ENCODE assay signal across 13 cellular contexts in genomic region chr14:101707863-101708620, GRCh38. TPM values are rescaled to one million over a fixed set of nuclear protein-coding genes. Genes with fewer than 3 reads are reported as not detected.
DNase-seq lines count a peak whose midpoint lies in the region; ATAC-seq, FAIRE-seq and TF ChIP-seq lines count a peak whose summit lies in the region.
"Had no signal": no experiment of that assay in that cellular context is flagged by ENCODE, and none has a peak within 500 bp of the region (broad histone marks: within the 10 kb centered on the region; RNA-seq: fewer than 3 reads in every experiment).

No MANE protein-coding gene starts in this region.

- H3K36me3 ChIP-seq in GM23338 (ENCODE audit: insufficient read depth) (no peaks in the 10 kb centered on the region; the same call in 1 of the 2 replicates), muscle layer of duodenum (ENCODE audit: control insufficient read depth in 1 of 2, insufficient read depth in 2 of 2, low read length in 2 of 2) (no peaks in the 10 kb centered on the region), upper lobe of left lung (no peaks in the 10 kb centered on the region)
- H3K36me3 ChIP-seq: cardiac muscle cell, HAP-1, neutrophil, suprapubic skin had no signal

- H3K4me1 Mint-ChIP-seq in GM23338 = peaks cover 13% of the 10 kb centered on the region
- peaks cover 32% of the 10 kb centered on the region for H3K4me1 Mint-ChIP-seq in activated CD8-positive, alpha-beta memory T cell treated with anti-CD3 and anti-CD28 coated beads, Interleukin-2, amount 10 ng/mL, durations not matched to agents 7 days and 5 days

- H3K9me2 ChIP-seq in GM23338 (ENCODE audit: insufficient read depth) = 0 out of 2 replicates have a peak, but pooled peaks cover 3% of the 10 kb centered on the region

- TF ChIP-seq RAD21 in A549 (conservative IDR thresholded peaks at IDR 0.05 in 1 of 2, IDR thresholded peaks at IDR 0.05 in 1 of 2) = no peak

- peak overlapping the region; percentile 31; the same call in 1 of the 2 replicates for H3K27ac Mint-ChIP-seq in GM23338
- peak overlapping the region; percentile 90 for H3K27ac Mint-ChIP-seq in activated CD8-positive, alpha-beta memory T cell treated with anti-CD3 and anti-CD28 coated beads, Interleukin-2, amount 10 ng/mL, durations not matched to agents 7 days and 5 days

- POLR2A ChIA-PET in A549 (lab: Yijun Ruan, JAX) = no interaction called here

- DNase-seq in A549 (ENCODE audit: low read depth in 1 of 2, low spot score in 1 of 2) (no peak), GM23338 (ENCODE audit: low spot score) (no peak), posterior vena cava (ENCODE audit: low spot score) (no peak), upper lobe of left lung (no peak), OCI-M1 (lab: John Stamatoyannopoulos, UW) (no peak)
- no peak for DNase-seq in activated CD8-positive, alpha-beta memory T cell treated with anti-CD3 and anti-CD28 coated beads, Interleukin-2, amount 10 ng/mL, durations not matched to agents 7 days and 5 days

- 0 out of 3 replicates have a peak, but pooled peaks cover 3% of the 10 kb centered on the region for H3K4me1 ChIP-seq in A549
- H3K4me1 ChIP-seq in GM23338 (ENCODE audit: insufficient read depth) = no peaks in the 10 kb centered on the region; the same call in 1 of the 2 replicates
- peaks cover 5 to 19% of the 10 kb centered on the region in 2 donors for H3K4me1 ChIP-seq in muscle layer of duodenum (ENCODE audit: control insufficient read depth in 1 of 2, insufficient read depth in 2 of 2, low read length in 2 of 2)
- H3K4me1 ChIP-seq in upper lobe of left lung = peaks cover 25 to 27% (median 26%) of the 10 kb centered on the region in 4 donors

- peak overlapping the region; percentile 0 for H2AFZ ChIP-seq in GM23338

- intact Hi-C loops in posterior vena cava (cut with DNase I) = no loop called here

- H3K27me3 ChIP-seq in GM23338 (ENCODE audit: insufficient read depth) (peaks cover 39% of the 10 kb centered on the region), muscle layer of duodenum (ENCODE audit: low read depth, low read length) (no peaks in the 10 kb centered on the region), upper lobe of left lung (peaks cover 0 to 5% (median 0%) of the 10 kb centered on the region in 4 donors)
- H3K27me3 ChIP-seq: suprapubic skin had no signal

- TF ChIP-seq POLR2A in A549 (IDR thresholded peaks at IDR 0.05; ENCODE audit: low read length) = no peak
- TF ChIP-seq POLR2A in upper lobe of left lung (IDR thresholded peaks at IDR 0.05) = no peak

- TF ChIP-seq CTCF in A549 (IDR thresholded peaks at IDR 0.05) = no peak
- TF ChIP-seq CTCF in GM23338 (conservative IDR thresholded peaks at IDR 0.05; ENCODE audit: low read depth in 2 of 2) = no peak
- no peak for TF ChIP-seq CTCF in upper lobe of left lung (IDR thresholded peaks at IDR 0.05)

- H4K20me1 ChIP-seq in GM23338 (replicated peaks; ENCODE audit: insufficient read depth) = no peaks in the 10 kb centered on the region

- peaks cover 38% of the 10 kb centered on the region for H3K27me3 Mint-ChIP-seq in GM23338 (ENCODE audit: insufficient read depth, low read depth, poor library complexity)
- peaks cover 6% of the 10 kb centered on the region for H3K27me3 Mint-ChIP-seq in activated CD8-positive, alpha-beta memory T cell treated with anti-CD3 and anti-CD28 coated beads, Interleukin-2, amount 10 ng/mL, durations not matched to agents 7 days and 5 days

- no peak overlapping the region for H3K4me3 Mint-ChIP-seq in GM23338
- H3K4me3 Mint-ChIP-seq in activated CD8-positive, alpha-beta memory T cell treated with anti-CD3 and anti-CD28 coated beads, Interleukin-2, amount 10 ng/mL, durations not matched to agents 7 days and 5 days = peak overlapping the region; percentile 42

- 0 out of 2 replicates have a peak, but pooled peaks cover 7% of the 10 kb centered on the region for H3F3A ChIP-seq in GM23338 (replicated peaks; ENCODE audit: low read depth)

- H3K36me3 Mint-ChIP-seq in GM23338 (ENCODE audit: low read depth) = no peaks in the 10 kb centered on the region; the same call in 2 of the 3 replicates
- H3K36me3 Mint-ChIP-seq in activated CD8-positive, alpha-beta memory T cell treated with anti-CD3 and anti-CD28 coated beads, Interleukin-2, amount 10 ng/mL, durations not matched to agents 7 days and 5 days = no peaks in the 10 kb centered on the region

- H3K79me2 ChIP-seq in GM23338 (replicated peaks; ENCODE audit: insufficient read depth) = no peaks in the 10 kb centered on the region

- H3K4me3 ChIP-seq in A549 = no peak overlapping the region
- H3K4me3 ChIP-seq in GM23338 = no peak overlapping the region
- H3K4me3 ChIP-seq in muscle layer of duodenum (ENCODE audit: low read depth in 1 of 2, low read length in 2 of 2) = peak overlapping the region; percentile 18 to 32
- no peak overlapping the region for H3K4me3 ChIP-seq in upper lobe of left lung
- H3K4me3 ChIP-seq: cardiac muscle cell, HAP-1, SK-N-MC, suprapubic skin had no signal

- peak in 1 of 2 experiments; percentile 37; a peak in 3 of 6 replicates for ATAC-seq in A549
- ATAC-seq in GM23338 = no peak; the same call in 2 of the 3 replicates
- ATAC-seq in activated CD8-positive, alpha-beta memory T cell treated with anti-CD3 and anti-CD28 coated beads, Interleukin-2, amount 10 ng/mL, durations not matched to agents 7 days and 5 days = no peak
- ATAC-seq in upper lobe of left lung (ENCODE audit: low FRiP score in 2 of 2) = no peak
- no peak for ATAC-seq in HG02571 (IDR thresholded peaks at IDR 0.05; ENCODE audit: unreplicated experiment)

- H3K9me3 ChIP-seq in A549 = no peaks in the 10 kb centered on the region
- no peaks in the 10 kb centered on the region for H3K9me3 ChIP-seq in muscle layer of duodenum (ENCODE audit: control insufficient read depth in 1 of 2, low read length in 2 of 2)
- H3K9me3 ChIP-seq in upper lobe of left lung = no peaks in the 10 kb centered on the region
- H3K9me3 ChIP-seq: HAP-1, neutrophil, suprapubic skin had no signal

- CTCF ChIA-PET in A549 (lab: Yijun Ruan, JAX) = interaction anchor here (0.6 to 5.1 kb wide), 42 partner anchors 11 to 1317 kb away, joined by 3 to 64 read pairs (median 5); no protein-coding TSS in a partner anchor
- CTCF ChIA-PET in activated CD8-positive, alpha-beta memory T cell treated with anti-CD3 and anti-CD28 coated beads, Interleukin-2, amount 10 ng/mL, durations not matched to agents 7 days and 5 days (lab: Charles Lee) = interaction anchor here (0.8 to 2.9 kb wide), 22 partner anchors 10 to 606 kb away, joined by 3 to 37 read pairs (median 6); no protein-coding TSS in a partner anchor

- TF ChIP-seq EP300 in A549 (IDR thresholded peaks at IDR 0.05) = no peak
- TF ChIP-seq EP300 in upper lobe of left lung (IDR thresholded peaks at IDR 0.05) = no peak

- peak overlapping the region; percentile 72 for H3K4me2 ChIP-seq in A549
- H3K4me2 ChIP-seq in GM23338 = no peak overlapping the region

- H3K9me3 Mint-ChIP-seq in GM23338 = peaks cover 13% of the 10 kb centered on the region
- no peaks in the 10 kb centered on the region for H3K9me3 Mint-ChIP-seq in activated CD8-positive, alpha-beta memory T cell treated with anti-CD3 and anti-CD28 coated beads, Interleukin-2, amount 10 ng/mL, durations not matched to agents 7 days and 5 days (ENCODE audit: low read depth)

- H3K27ac ChIP-seq in A549 = peak overlapping the region; percentile 61 to 75
- H3K27ac ChIP-seq in GM23338 (ENCODE audit: low read depth) = no peak overlapping the region
- H3K27ac ChIP-seq in muscle layer of duodenum (ENCODE audit: low read length) = no peak overlapping the region
- H3K27ac ChIP-seq in upper lobe of left lung = peak overlapping the region in 2 of 4 donors; percentile 26 to 85
- H3K27ac ChIP-seq: cardiac muscle cell, neutrophil, SK-N-MC, suprapubic skin had no signal

- 86% methylated on average over 8 of the region's 12 CpGs for WGBS in A549 (ENCODE audit: missing lambda C conversion rate)
- WGBS in upper lobe of left lung, 2 donors = 85% methylated on average over 10 to 12 of the region's 12 CpGs

- no peak for FAIRE-seq in A549 (lab: Jason Lieb, UNC)

TF ChIP-seq in A549, 52 proteins besides CTCF, POLR2A, EP300 and RAD21 (continues in another document):
- TF ChIP-seq HDAC2 (IDR thresholded peaks at IDR 0.05) (no peak), ESRRA (IDR thresholded peaks at IDR 0.05; ENCODE audit: borderline replicate concordance, low read length) (no peak), ATOH8 (CRISPR knock-in tag; IDR thresholded peaks at IDR 0.05; ENCODE audit: low read depth) (no peak), PHF8 (IDR thresholded peaks at IDR 0.05; ENCODE audit: borderline replicate concordance, low read depth) (no peak)

TF ChIP-seq in GM23338, 12 proteins besides CTCF, POLR2A, EP300 and RAD21 (continues in another document):
- TF ChIP-seq CREB1 (CRISPR knock-in tag; IDR thresholded peaks at IDR 0.05; ENCODE audit: low read depth) (no peak), POLR2AphosphoS5 (IDR thresholded peaks at IDR 0.05; ENCODE audit: low read depth) (no peak), EZH2phosphoT487 (IDR thresholded peaks at IDR 0.05; ENCODE audit: unreplicated experiment) (no peak)

RNA-seq across cellular contexts. Expression of gene PPP2R5C, which starts 53.5 kb away (rescaled TPM):
- polyA plus RNA-seq in A549 (2011; rRNA removed) (133 and 150 TPM in 2 replicates), A549 (2017; fragmentation: RNase III; extraction: RNeasy Plus Mini Kit Qiagen cat#74134 plus additional on column Dnase treatment) (73.7 to 75.3 TPM (median 74.8 TPM) in 3 replicates), GM23338 (2016; fragmentation: Nextera tagmentation; extraction: Ambion mirVana) (75.3 and 79.7 TPM in 2 replicates)
- polyA plus RNA-seq in A549 (2012; cell fraction: cytosol; rRNA removed) = 38.6 and 39.4 TPM in 2 replicates
- 30.7 and 45.7 TPM in 2 replicates for polyA plus RNA-seq in A549 (2012; cell fraction: nucleus; rRNA removed)
- 85.5 and 89.5 TPM in 2 replicates for polyA minus RNA-seq in A549 (2011; rRNA and poly(A)+ RNA removed)
- 75.4 and 76.4 TPM in 2 replicates for total RNA-seq in GM23338 (2014; rRNA removed; shearing (Covaris generic))
- total RNA-seq in activated CD8-positive, alpha-beta memory T cell treated with anti-CD3 and anti-CD28 coated beads, Interleukin-2, amount 10 ng/mL, durations not matched to agents 7 days and 5 days = 100 to 1,000 TPM; 213 to 234 TPM
- total RNA-seq in posterior vena cava (100 to 1,000 TPM; 132 to 135 TPM), upper lobe of left lung (100 to 1,000 TPM; 105 to 208 (median 133) TPM)

Comparison
In these comparisons a context has a peak if more than half of its experiments do, and no peak if none do; other contexts are left out.
1. H3K27ac ChIP-seq: peak in A549 (2 of 2); none in GM23338 (single experiment) and muscle layer of duodenum (single experiment).
2. H3K4me3 ChIP-seq: peak in muscle layer of duodenum (2 of 2); none in A549 (single experiment), GM23338 (single experiment) and upper lobe of left lung (0 of 4).